ENCODE assay signal across 1 cellular context in the genomic region with DNA sequence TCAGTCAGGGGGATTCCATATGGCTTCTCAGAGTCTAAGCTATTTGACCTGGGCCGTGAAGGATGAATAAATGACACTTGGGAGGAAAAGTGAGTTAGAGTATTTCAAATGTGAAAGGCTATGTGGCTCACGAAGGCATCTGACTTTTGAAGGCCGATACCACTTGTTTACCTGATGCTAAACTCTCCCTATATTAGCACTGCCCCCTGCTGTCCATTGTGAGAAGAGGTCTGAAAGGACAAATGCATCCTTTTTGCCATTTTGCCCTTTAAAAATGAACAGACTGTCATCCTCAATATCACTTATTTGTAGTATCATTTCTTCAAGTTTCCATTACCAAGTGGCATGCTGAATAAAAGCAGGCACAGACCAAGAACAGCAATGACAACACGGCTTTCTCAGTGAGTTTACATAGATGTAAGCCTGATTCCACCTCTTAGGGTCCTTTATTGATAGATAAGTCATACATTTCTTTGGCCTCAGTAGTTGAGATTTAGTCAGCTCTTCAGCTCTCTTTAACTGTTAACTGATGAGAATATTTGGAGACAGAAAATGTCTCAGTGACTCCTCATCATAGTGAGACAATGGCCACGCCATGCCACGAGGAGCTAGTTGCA.
TF ChIP-seq lines count a peak whose summit lies in the region.

No MANE protein-coding gene starts in this region.

TF ChIP-seq in H1, 55 proteins besides CTCF, POLR2A, EP300 and RAD21 (continued from another document):
- TF ChIP-seq, protein P1, sequence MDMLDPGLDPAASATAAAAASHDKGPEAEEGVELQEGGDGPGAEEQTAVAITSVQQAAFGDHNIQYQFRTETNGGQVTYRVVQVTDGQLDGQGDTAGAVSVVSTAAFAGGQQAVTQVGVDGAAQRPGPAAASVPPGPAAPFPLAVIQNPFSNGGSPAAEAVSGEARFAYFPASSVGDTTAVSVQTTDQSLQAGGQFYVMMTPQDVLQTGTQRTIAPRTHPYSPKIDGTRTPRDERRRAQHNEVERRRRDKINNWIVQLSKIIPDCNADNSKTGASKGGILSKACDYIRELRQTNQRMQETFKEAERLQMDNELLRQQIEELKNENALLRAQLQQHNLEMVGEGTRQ (IDR thresholded peaks at IDR 0.05; ENCODE audit: low read length): no peak
- TF ChIP-seq SP4 (IDR thresholded peaks at IDR 0.05; ENCODE audit: low read length) (no peak), ZNF274 (IDR thresholded peaks at IDR 0.05; ENCODE audit: borderline replicate concordance, extremely low read depth, low read length) (no peak), JUN (IDR thresholded peaks at IDR 0.05; ENCODE audit: low read depth, low read length) (no peak)
